In the genomic region with DNA sequence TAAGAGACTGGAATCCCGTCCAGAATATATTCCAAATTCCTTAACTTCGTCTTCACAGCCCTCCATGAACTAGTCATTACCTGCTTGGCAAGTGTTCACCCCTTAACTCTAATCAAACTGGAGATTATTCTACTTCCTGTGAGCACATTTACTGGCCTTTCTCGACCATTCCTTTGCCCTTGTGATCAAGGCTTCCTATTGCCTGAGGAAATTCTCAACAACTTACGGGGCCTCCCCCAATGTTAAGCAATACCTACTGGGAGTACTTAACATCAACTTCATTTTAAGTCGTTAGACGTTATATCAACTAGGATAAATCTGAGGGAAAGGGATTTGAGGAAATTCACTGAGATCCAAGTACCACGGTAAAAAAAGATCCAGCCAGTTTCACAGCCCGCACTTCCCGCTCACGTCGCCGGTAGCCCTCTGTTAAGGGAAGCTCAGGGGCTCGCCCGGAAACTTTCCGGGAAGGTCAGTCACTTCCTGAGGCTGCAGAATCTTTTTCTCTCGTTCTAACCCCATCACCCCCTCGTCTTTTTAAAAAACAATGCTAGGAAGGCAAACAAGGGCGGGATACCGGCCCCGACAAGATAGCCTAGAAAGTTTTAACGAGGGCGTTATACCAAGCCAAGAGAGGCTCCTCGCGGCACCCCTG, we compare ENCODE assay signal across 8 cellular contexts. TPM values are rescaled to one million over a fixed set of nuclear protein-coding genes. Genes with fewer than 3 reads are reported as not detected.
DNase-seq lines count a peak whose midpoint lies in the region; ATAC-seq, FAIRE-seq and TF ChIP-seq lines count a peak whose summit lies in the region.

No MANE protein-coding gene starts in this region.

- peak; percentile 77 for FAIRE-seq in endothelial cell of umbilical vein (lab: Jason Lieb, UNC)

- DNase-seq in AG08396 (ENCODE audit: low spot score), result peak; percentile 34
- peak; percentile 79 for DNase-seq in GM23248
- peak; percentile 62 for DNase-seq in endothelial cell of umbilical vein (ENCODE audit: low read depth, low spot score)
- DNase-seq in natural killer cell treated with Interleukin-12 subunit alpha and Interleukin-12 subunit beta and Interleukin-15 and Interleukin-18, amount 100 ng/mL, for 72 hours (ENCODE audit: low spot score), result peak; percentile 69
- no peak for DNase-seq in Ammon's horn (ENCODE audit: low spot score)
- no peak for DNase-seq in GM10266 (ENCODE audit: extremely low spot score)
- DNase-seq in epidermal melanocyte (ENCODE audit: insufficient read length, low spot score), result no peak

- peak; percentile 2; the same call in 1 of the 3 replicates for ATAC-seq in SK-N-SH treated with all-trans-retinoic acid at 6 μM for 48 hours
- ATAC-seq in natural killer cell treated with Interleukin-12 subunit alpha and Interleukin-12 subunit beta and Interleukin-15 and Interleukin-18, amount 100 ng/mL, for 72 hours, result no peak

- no TSS peak for BruUV-seq in endothelial cell of umbilical vein (replicated peaks; lab: Mats Ljungman, UMichigan)

- H3K4me3 ChIP-seq in GM23248 (peak overlapping the region; percentile 94), endothelial cell of umbilical vein (replicated peaks in 1 of 3; ENCODE audit: insufficient read depth in 1 of 3, low read depth in 1 of 3, low read length in 3 of 3) (peak overlapping the region; percentile 69 to 95 (median 93))

- H3K4me1 ChIP-seq in GM23248 (ENCODE audit: insufficient read depth) (peaks cover 31% of the 10 kb centered on the region), endothelial cell of umbilical vein (ENCODE audit: control insufficient read depth, extremely low read depth, insufficient read depth, low read length) (peaks cover 27% of the 10 kb centered on the region)

- H3K4me1 Mint-ChIP-seq in natural killer cell treated with Interleukin-12 subunit alpha and Interleukin-12 subunit beta and Interleukin-15 and Interleukin-18, amount 100 ng/mL, for 72 hours (ENCODE audit: low read depth in 2 of 2), result peaks cover 37 to 50% of the 10 kb centered on the region in 2 donors

- H3K9me2 ChIP-seq in GM23248 (ENCODE audit: insufficient read depth), result no peaks in the 10 kb centered on the region

- dilution Hi-C loops in endothelial cell of umbilical vein (cut with MboI; ENCODE audit: extremely low pct_ligation_motif_present, low sequenced_read_pairs), result no loop called here

- H2AFZ ChIP-seq in GM23248 (no peak overlapping the region), endothelial cell of umbilical vein (ENCODE audit: low read depth, low read length) (no peak overlapping the region)

- POLR2A ChIA-PET in endothelial cell of umbilical vein (lab: Charles Lee), result interaction anchor here (1.6 to 1.8 kb wide), 3 partner anchors 8 to 299 kb away, joined by 4 to 13 read pairs (median 7); partner anchors contain the start of gene RALY

- H3K36me3 ChIP-seq in GM23248 (ENCODE audit: low read depth), result peaks cover 25% of the 10 kb centered on the region
- peaks cover 0 to 6% of the 10 kb centered on the region in 2 experiments for H3K36me3 ChIP-seq in endothelial cell of umbilical vein (ENCODE audit: control insufficient read depth in 2 of 2, extremely low read depth in 1 of 2, insufficient read depth in 2 of 2, low read length in 2 of 2)

- no peak for TF ChIP-seq CTCF in endothelial cell of umbilical vein (IDR thresholded peaks at IDR 0.05; ENCODE audit: extremely low read depth in 1 of 2, insufficient read depth in 1 of 2, low read depth in 1 of 2, low read length in 2 of 2)
- TF ChIP-seq CTCF in GM10266 (IDR thresholded peaks at IDR 0.05; ENCODE audit: control insufficient read depth, insufficient read depth, low read depth, missing control alignments), result no peak

- peak overlapping the region; percentile 93 to 98 for H3K27ac Mint-ChIP-seq in natural killer cell treated with Interleukin-12 subunit alpha and Interleukin-12 subunit beta and Interleukin-15 and Interleukin-18, amount 100 ng/mL, for 72 hours

- TF ChIP-seq POLR2A in endothelial cell of umbilical vein (IDR thresholded peaks at IDR 0.05; ENCODE audit: low read depth, low read length), result no peak

- no peaks in the 10 kb centered on the region for H3K9me1 ChIP-seq in endothelial cell of umbilical vein (replicated peaks; ENCODE audit: control insufficient read depth, extremely low read depth, insufficient read depth, low read length)

- peaks cover 42% of the 10 kb centered on the region for H4K20me1 ChIP-seq in GM23248 (ENCODE audit: insufficient read depth)
- peaks cover 13% of the 10 kb centered on the region for H4K20me1 ChIP-seq in endothelial cell of umbilical vein (replicated peaks; ENCODE audit: control insufficient read depth, extremely low read depth, insufficient read depth, low read length)

- H3F3A ChIP-seq in GM23248 (ENCODE audit: insufficient read depth), result peaks cover 6% of the 10 kb centered on the region; the same call in 1 of the 2 replicates

- peaks cover 23% of the 10 kb centered on the region for H3K36me3 Mint-ChIP-seq in natural killer cell treated with Interleukin-12 subunit alpha and Interleukin-12 subunit beta and Interleukin-15 and Interleukin-18, amount 100 ng/mL, for 72 hours

- no peaks in the 10 kb centered on the region for H3K9me3 Mint-ChIP-seq in natural killer cell treated with Interleukin-12 subunit alpha and Interleukin-12 subunit beta and Interleukin-15 and Interleukin-18, amount 100 ng/mL, for 72 hours

- H3K27ac ChIP-seq in GM23248, result peak overlapping the region; percentile 84
- H3K27ac ChIP-seq in endothelial cell of umbilical vein (ENCODE audit: insufficient read depth, low read depth, low read length), result peak overlapping the region; percentile 78

- H3K79me2 ChIP-seq in GM23248 (ENCODE audit: insufficient read depth) (peaks cover 58% of the 10 kb centered on the region), endothelial cell of umbilical vein (ENCODE audit: control insufficient read depth, insufficient read depth, low read length) (peaks cover 58% of the 10 kb centered on the region)

- H3K4me2 ChIP-seq in GM23248 (ENCODE audit: unreplicated experiment), result peak overlapping the region; percentile 87
- peak overlapping the region; percentile 97 for H3K4me2 ChIP-seq in endothelial cell of umbilical vein (ENCODE audit: insufficient read depth, low read length)

- H3K9me3 ChIP-seq in GM23248 (ENCODE audit: low read depth) (no peaks in the 10 kb centered on the region), endothelial cell of umbilical vein (replicated peaks; ENCODE audit: control insufficient read depth, insufficient read depth, low read length) (no peaks in the 10 kb centered on the region)

- H3K9ac ChIP-seq in GM23248 (peak overlapping the region; percentile 96), endothelial cell of umbilical vein (replicated peaks; ENCODE audit: extremely low read depth, insufficient read depth, low read length) (peak overlapping the region; percentile 83)

- H3K4me3 Mint-ChIP-seq in natural killer cell treated with Interleukin-12 subunit alpha and Interleukin-12 subunit beta and Interleukin-15 and Interleukin-18, amount 100 ng/mL, for 72 hours, result peak overlapping the region; percentile 94

- WGBS in GM23248 (ENCODE audit: low coverage in 1 of 2, low lambda C conversion rate in 2 of 2, missing lambda C conversion rate in 2 of 2), 2 experiments, result 1% methylated on average over 24 of the region's 24 CpGs

- CTCF ChIA-PET in endothelial cell of umbilical vein (lab: Charles Lee), result no interaction called here

- no peaks in the 10 kb centered on the region for H3K27me3 Mint-ChIP-seq in natural killer cell treated with Interleukin-12 subunit alpha and Interleukin-12 subunit beta and Interleukin-15 and Interleukin-18, amount 100 ng/mL, for 72 hours

- in situ Hi-C loops in GM23248 (cut with MboI), result no loop called here

- H3K27me3 ChIP-seq in GM23248 (replicated peaks; ENCODE audit: insufficient read depth) (no peaks in the 10 kb centered on the region), endothelial cell of umbilical vein (ENCODE audit: control insufficient read depth in 2 of 2, insufficient read depth in 2 of 2, low read length in 2 of 2) (no peaks in the 10 kb centered on the region)

- intact Hi-C loops in endothelial cell of umbilical vein (cut with micrococcal nuclease), result loop anchor here (1.0 kb wide), 1 partner anchor 300 kb away; the partner anchor contains the start of gene CHMP4B

TF ChIP-seq in SK-N-SH treated with all-trans-retinoic acid at 6 μM for 48 hours, 23 proteins besides CTCF, POLR2A, EP300 and RAD21:
- TF ChIP-seq ISL1 (CRISPR knock-in tag; IDR thresholded peaks at IDR 0.05) (0 out of 2 replicates have a peak, but pooled peaks have one; percentile 13), PPARA (CRISPR knock-in tag; IDR thresholded peaks at IDR 0.05; ENCODE audit: borderline replicate concordance) (no peak), RARB (CRISPR knock-in tag; IDR thresholded peaks at IDR 0.05) (no peak)

TF ChIP-seq in endothelial cell of umbilical vein, 7 proteins besides CTCF, POLR2A, EP300 and RAD21:
- TF ChIP-seq POLR2AphosphoS5 (IDR thresholded peaks at IDR 0.05; ENCODE audit: insufficient read depth, low read depth, low read length), result no peak
- TF ChIP-seq, protein P1, sequence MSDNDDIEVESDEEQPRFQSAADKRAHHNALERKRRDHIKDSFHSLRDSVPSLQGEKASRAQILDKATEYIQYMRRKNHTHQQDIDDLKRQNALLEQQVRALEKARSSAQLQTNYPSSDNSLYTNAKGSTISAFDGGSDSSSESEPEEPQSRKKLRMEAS (IDR thresholded peaks at IDR 0.05; ENCODE audit: insufficient read depth, insufficient read length), result no peak
- no peak for TF ChIP-seq EZH2 (IDR thresholded peaks at IDR 0.05; ENCODE audit: borderline replicate concordance, low read depth, low read length, severe bottlenecking)
- TF ChIP-seq GATA2 (IDR thresholded peaks at IDR 0.05; ENCODE audit: insufficient read depth, insufficient read length, low read depth, low read length), result no peak
- TF ChIP-seq JUN (IDR thresholded peaks at IDR 0.05; ENCODE audit: borderline replicate concordance, insufficient read depth, insufficient read length, low read depth), result no peak
- TF ChIP-seq MYC (IDR thresholded peaks at IDR 0.05; ENCODE audit: low read depth, low read length), result no peak
- no peak for TF ChIP-seq FOS (IDR thresholded peaks at IDR 0.05; ENCODE audit: borderline replicate concordance, insufficient read depth, low read length)

RNA-seq across cellular contexts. Expression of gene EIF2S2, which starts 0.9 kb away (rescaled TPM):
- total RNA-seq in GM23248 (2014; rRNA removed; shearing (Covaris generic)), result 114 and 138 TPM in 2 replicates
- 109 and 114 TPM in 2 replicates for polyA plus RNA-seq in GM23248 (2016; fragmentation: Nextera tagmentation; extraction: Ambion mirVana)
- total RNA-seq in endothelial cell of umbilical vein, result 99.3 and 102 TPM in 2 replicates
- 34.0 and 38.8 TPM in 2 replicates for polyA plus RNA-seq in endothelial cell of umbilical vein
- 71.5 and 71.6 TPM in 2 replicates for polyA plus RNA-seq in endothelial cell of umbilical vein (2011; cell fraction: cytosol; rRNA removed)
- polyA plus RNA-seq in endothelial cell of umbilical vein (2011; cell fraction: nucleus; rRNA removed), result 31.0 and 42.1 TPM in 2 replicates
- 113 and 146 TPM in 2 replicates for polyA plus RNA-seq in endothelial cell of umbilical vein (2012)
- 19.8 and 26.1 TPM in 2 replicates for polyA minus RNA-seq in endothelial cell of umbilical vein
- 58.4 TPM for polyA minus RNA-seq in endothelial cell of umbilical vein (2011; cell fraction: cytosol; rRNA and poly(A)+ RNA removed)
- 12.1 and 18.3 TPM in 2 replicates for polyA minus RNA-seq in endothelial cell of umbilical vein (2011; cell fraction: nucleus; rRNA and poly(A)+ RNA removed)
- total RNA-seq in natural killer cell treated with Interleukin-12 subunit alpha and Interleukin-12 subunit beta and Interleukin-15 and Interleukin-18, amount 100 ng/mL, for 72 hours, result 10 to 100 TPM; 97.6 to 99.8 TPM

Comparison
In these comparisons a context has a peak if more than half of its experiments do, and no peak if none do; other contexts are left out.
1. DNase-seq: peak in AG08396 (single experiment), GM23248 (single experiment), endothelial cell of umbilical vein (single experiment) and natural killer cell treated with Interleukin-12 subunit alpha and Interleukin-12 subunit beta and Interleukin-15 and Interleukin-18, amount 100 ng/mL, for 72 hours (single experiment); none in Ammon's horn (single experiment), GM10266 (single experiment) and epidermal melanocyte (single experiment).